16 cellular contexts compared by ENCODE assay signal in the genomic region with DNA sequence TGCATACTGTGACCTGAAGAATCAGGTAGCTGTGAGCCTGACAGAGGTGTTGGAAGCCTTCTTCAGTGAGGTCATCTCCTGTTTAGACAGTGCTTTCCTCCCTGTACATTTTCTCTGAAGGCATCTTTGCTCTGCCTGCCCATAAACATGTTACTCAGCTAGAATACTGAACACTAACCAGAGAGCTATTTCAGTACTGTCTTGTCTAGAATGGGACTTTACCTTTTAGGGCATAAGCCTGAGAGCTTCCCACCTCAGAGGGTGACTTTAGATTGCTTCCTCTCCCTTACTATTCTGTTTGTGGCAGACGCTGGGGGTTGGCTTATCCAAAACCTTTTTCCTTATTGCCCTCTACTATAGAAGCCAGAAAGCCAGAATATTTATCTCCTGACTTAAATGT. TPM values are rescaled to one million over a fixed set of nuclear protein-coding genes. Genes with fewer than 3 reads are reported as not detected.
DNase-seq lines count a peak whose midpoint lies in the region; ATAC-seq and TF ChIP-seq lines count a peak whose summit lies in the region.
"Had no signal": no experiment of that assay in that cellular context is flagged by ENCODE, and none has a peak within 500 bp of the region (broad histone marks: within the 10 kb centered on the region; RNA-seq: fewer than 3 reads in every experiment).

No MANE protein-coding gene starts in this region.

- DNase-seq in NOMO-1 treated with DMSO at 0.1 percent for 48 hours (lab: John Stamatoyannopoulos, UW; ENCODE audit: unreplicated experiment), result no peak
- DNase-seq in left ventricle myocardium inferior, result no peak
- no peak for DNase-seq in left cardiac atrium
- DNase-seq: effector memory CD4-positive, alpha-beta T cell; GDM1; NCI-H1092 treated with DMSO at 0.1 percent for 48 hours; NCI-H524; occipital lobe; stimulated activated naive CD4-positive, alpha-beta T cell had no signal

- TF ChIP-seq CTCF in left ventricle myocardium inferior (IDR thresholded peaks at IDR 0.05; ENCODE audit: borderline replicate concordance), result no peak

- no peaks in the 10 kb centered on the region for H3K9me3 ChIP-seq in left ventricle myocardium inferior (replicated peaks)
- H3K9me3 ChIP-seq: BLaER1 had no signal

- no peak overlapping the region for H3K27ac ChIP-seq in left ventricle myocardium inferior (replicated peaks)
- H3K27ac ChIP-seq: BLaER1 had no signal

- H3K4me1 ChIP-seq in left ventricle myocardium inferior, result peaks cover 7% of the 10 kb centered on the region

- intact Hi-C loops in left ventricle myocardium inferior (cut with micrococcal nuclease) (no loop called here), left cardiac atrium (cut with DNase I) (no loop called here)

- no peaks in the 10 kb centered on the region for H3K27me3 ChIP-seq in left ventricle myocardium inferior (ENCODE audit: low read depth)
- H3K27me3 ChIP-seq: BLaER1 had no signal

- H3K36me3 ChIP-seq in left ventricle myocardium inferior, result no peaks in the 10 kb centered on the region
- H3K36me3 ChIP-seq: BLaER1 had no signal

- H3K4me3 ChIP-seq in left ventricle myocardium inferior, result no peak overlapping the region
- H3K4me3 ChIP-seq: BLaER1, lung had no signal

- ATAC-seq in GM18511 (IDR thresholded peaks at IDR 0.05; ENCODE audit: unreplicated experiment) (peak; percentile 72), GM21447 (IDR thresholded peaks at IDR 0.05; ENCODE audit: unreplicated experiment) (peak; percentile 71), HG03066 (IDR thresholded peaks at IDR 0.05; ENCODE audit: low read depth, unreplicated experiment) (peak; percentile 78), esophagus mucosa (peak; percentile 26), GM19035 (IDR thresholded peaks at IDR 0.05; ENCODE audit: unreplicated experiment) (no peak), left cardiac atrium (no peak)

RNA-seq across cellular contexts. Expression of gene ZNF326, which starts 23.3 kb away (rescaled TPM):
- total RNA-seq in esophagus mucosa (14.7 TPM), left ventricle myocardium inferior (18.1 TPM), left cardiac atrium (10 to 100 TPM; 13.0 to 13.4 TPM)

Comparison
In these comparisons a context has a peak if more than half of its experiments do, and no peak if none do; other contexts are left out.
1. ATAC-seq: peak in GM18511 (single experiment), GM21447 (single experiment), HG03066 (single experiment) and esophagus mucosa (single experiment); none in GM19035 (single experiment) and left cardiac atrium (0 of 2).